Comparison of ENCODE assay signal across 15 cellular contexts in the genomic region with DNA sequence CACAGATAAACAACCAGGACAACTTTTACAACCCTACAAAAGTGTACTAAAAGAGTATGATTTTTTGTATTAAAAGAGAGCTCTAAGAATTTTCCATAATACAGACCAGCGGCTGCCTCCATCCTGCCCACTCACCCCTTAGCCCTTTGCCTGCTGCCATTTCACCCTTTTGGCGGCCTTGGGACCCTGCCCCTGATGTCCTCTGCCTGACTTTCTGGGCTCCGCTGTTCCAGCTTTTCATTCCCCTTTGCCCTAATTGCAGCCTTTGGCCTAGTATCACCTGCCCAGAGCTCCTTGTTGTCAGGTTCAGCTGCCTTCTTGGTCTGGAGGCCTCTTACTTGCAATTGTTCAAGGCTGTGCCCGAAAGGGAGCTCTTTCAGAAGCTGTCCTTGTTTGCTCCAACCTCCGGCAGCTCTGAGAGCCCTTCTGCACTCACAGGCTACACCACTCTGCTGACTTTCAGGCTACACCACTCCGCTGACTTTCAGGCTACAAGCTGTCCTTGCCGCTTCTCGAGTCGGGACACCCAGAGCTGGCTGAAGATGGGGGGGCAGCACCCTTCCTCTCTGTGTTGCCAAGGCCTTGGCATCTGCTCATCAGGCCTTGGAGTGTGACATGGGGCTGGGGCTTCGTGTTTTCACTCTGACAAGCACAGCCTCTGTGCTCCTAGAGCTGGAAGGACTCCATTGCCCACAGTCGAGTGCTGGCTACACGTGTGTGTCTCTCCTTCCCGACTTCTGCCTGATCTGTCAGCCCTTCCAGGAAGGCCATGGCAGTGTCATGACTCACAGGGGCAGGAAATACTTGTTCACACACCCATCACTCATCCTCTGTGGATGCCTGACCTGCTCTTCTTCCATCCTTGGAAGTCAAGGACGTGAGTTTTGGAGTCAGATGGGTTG. TPM values are rescaled to one million over a fixed set of nuclear protein-coding genes. Genes with fewer than 3 reads are reported as not detected.
A peak's percentile ranks its signal among the peaks of the same experiment; 100 is the strongest.
DNase-seq lines count a peak whose midpoint lies in the region; ATAC-seq and TF ChIP-seq lines count a peak whose summit lies in the region.
"Had no signal": no experiment of that assay in that cellular context is flagged by ENCODE, and none has a peak within 500 bp of the region (broad histone marks: within the 10 kb centered on the region; RNA-seq: fewer than 3 reads in every experiment).

No MANE protein-coding gene starts in this region.

- H3K4me1 ChIP-seq in upper lobe of right lung, result peaks cover 23% of the 10 kb centered on the region
- H3K4me1 ChIP-seq in BE2C, result no peaks in the 10 kb centered on the region
- H3K4me1 ChIP-seq in transverse colon, result peaks cover 0 to 19% (median 2%) of the 10 kb centered on the region in 4 donors

- no peak for TF ChIP-seq EP300 in transverse colon (IDR thresholded peaks at IDR 0.05; ENCODE audit: low read depth)

- peaks cover 4% of the 10 kb centered on the region for H3K27me3 ChIP-seq in upper lobe of right lung
- peaks cover 32% of the 10 kb centered on the region for H3K27me3 ChIP-seq in BE2C
- peaks cover 19% of the 10 kb centered on the region for H3K27me3 ChIP-seq in transverse colon

- 87 to 89% methylated on average over 4 to 13 of the region's 14 CpGs for WGBS in transverse colon (ENCODE audit: low coverage in 1 of 2), 2 donors

- H3K4me3 ChIP-seq in astrocyte of the spinal cord (ENCODE audit: low read depth, low read length) (no peak overlapping the region), upper lobe of right lung (no peak overlapping the region), BE2C (ENCODE audit: low read depth, low read length) (no peak overlapping the region), transverse colon (no peak overlapping the region)
- H3K4me3 ChIP-seq: GM23338 had no signal

- TF ChIP-seq POLR2A in transverse colon (IDR thresholded peaks at IDR 0.05), result no peak

- intact Hi-C loops in upper lobe of right lung (cut with DNase I), result no loop called here
- intact Hi-C loops in transverse colon (cut with DNase I; ENCODE audit: low total_unique reads), result no loop called here

- H3K27ac ChIP-seq in upper lobe of right lung (no peak overlapping the region), transverse colon (no peak overlapping the region)
- H3K27ac ChIP-seq: 22Rv1 had no signal

- in situ Hi-C loops in astrocyte of the spinal cord (cut with HindIII; ENCODE audit: low sequenced_read_pairs) (no loop called here), transverse colon (cut with MboI; ENCODE audit: low pct_ligation_motif_present in 1 of 4, low pct_unique_long_range_greater_than_20kb in 1 of 4, low sequenced_read_pairs in 3 of 4) (no loop called here)

- TF ChIP-seq CTCF in astrocyte of the spinal cord (IDR thresholded peaks at IDR 0.05; ENCODE audit: low read depth, low read length), result no peak
- TF ChIP-seq CTCF in upper lobe of right lung (IDR thresholded peaks at IDR 0.05), result no peak
- TF ChIP-seq CTCF in BE2C (IDR thresholded peaks at IDR 0.05; ENCODE audit: low read depth, low read length), result no peak
- no peak for TF ChIP-seq CTCF in transverse colon (IDR thresholded peaks at IDR 0.05)

- H3K9me3 ChIP-seq in upper lobe of right lung (no peaks in the 10 kb centered on the region), BE2C (no peaks in the 10 kb centered on the region), transverse colon (no peaks in the 10 kb centered on the region)
- H3K9me3 ChIP-seq: SK-N-SH had no signal

- DNase-seq in DMS53 (lab: John Stamatoyannopoulos, UW), result peak; percentile 33
- no peak for DNase-seq in DMS53 treated with DMSO at 0.1 percent for 48 hours (lab: John Stamatoyannopoulos, UW; ENCODE audit: unreplicated experiment)
- peak; percentile 13 for DNase-seq in astrocyte of the spinal cord (ENCODE audit: low read depth, low spot score)
- DNase-seq in kidney tubule cell (ENCODE audit: low spot score), result peak; percentile 35
- no peak for DNase-seq in upper lobe of right lung
- DNase-seq in BE2C, result no peak
- no peak for DNase-seq in NCI-H510A treated with DMSO at 0.1 percent for 48 hours (lab: John Stamatoyannopoulos, UW)
- DNase-seq in transverse colon, result no peak
- DNase-seq: activated naive CD4-positive, alpha-beta T cell treated with anti-CD3 and anti-CD28 coated beads for 36 hours; NCI-H1092 treated with DMSO at 0.1 percent for 48 hours; NCI-H526 treated with DMSO at 0.1 percent for 48 hours; SK-N-SH; stimulated activated CD4-positive, alpha-beta T cell treated with anti-CD3 and anti-CD28 coated beads, Interleukin-4, amount 100 ng/mL, for 1 hour had no signal

- no peaks in the 10 kb centered on the region for H3K36me3 ChIP-seq in upper lobe of right lung
- no peaks in the 10 kb centered on the region for H3K36me3 ChIP-seq in BE2C
- H3K36me3 ChIP-seq in transverse colon, result no peaks in the 10 kb centered on the region

- peak; percentile 12 for ATAC-seq in upper lobe of right lung
- ATAC-seq: GM23338 had no signal

RNA-seq across cellular contexts. Expression of gene HDAC4, which starts 43.1 kb away (rescaled TPM):
- 44.1 TPM for total RNA-seq in upper lobe of right lung
- 9.3 TPM for polyA plus RNA-seq in BE2C (2012; ENCODE audit: insufficient read depth, insufficient read length, low read depth)
- total RNA-seq in transverse colon, result 100 to 1,000 TPM in 2 of 4 donors, 10 to 100 TPM in 2; 33.9 to 192 (median 112) TPM

Comparison
In these comparisons a context has a peak if more than half of its experiments do, and no peak if none do; other contexts are left out.
1. DNase-seq: peak in DMS53 (single experiment), astrocyte of the spinal cord (single experiment) and kidney tubule cell (single experiment); none in DMS53 treated with DMSO at 0.1 percent for 48 hours (single experiment), upper lobe of right lung (single experiment), BE2C (single experiment), NCI-H510A treated with DMSO at 0.1 percent for 48 hours (single experiment) and transverse colon (single experiment).